Comparison of ENCODE assay signal across 9 cellular contexts in genomic region chr1:154970631-154971340, GRCh38. TPM values are rescaled to one million over a fixed set of nuclear protein-coding genes. Genes with fewer than 3 reads are reported as not detected.
DNase-seq lines count a peak whose midpoint lies in the region; ATAC-seq, FAIRE-seq and TF ChIP-seq lines count a peak whose summit lies in the region.
"Had no signal": no experiment of that assay in that cellular context is flagged by ENCODE, and none has a peak within 500 bp of the region (broad histone marks: within the 10 kb centered on the region; RNA-seq: fewer than 3 reads in every experiment).

A gene with protein sequence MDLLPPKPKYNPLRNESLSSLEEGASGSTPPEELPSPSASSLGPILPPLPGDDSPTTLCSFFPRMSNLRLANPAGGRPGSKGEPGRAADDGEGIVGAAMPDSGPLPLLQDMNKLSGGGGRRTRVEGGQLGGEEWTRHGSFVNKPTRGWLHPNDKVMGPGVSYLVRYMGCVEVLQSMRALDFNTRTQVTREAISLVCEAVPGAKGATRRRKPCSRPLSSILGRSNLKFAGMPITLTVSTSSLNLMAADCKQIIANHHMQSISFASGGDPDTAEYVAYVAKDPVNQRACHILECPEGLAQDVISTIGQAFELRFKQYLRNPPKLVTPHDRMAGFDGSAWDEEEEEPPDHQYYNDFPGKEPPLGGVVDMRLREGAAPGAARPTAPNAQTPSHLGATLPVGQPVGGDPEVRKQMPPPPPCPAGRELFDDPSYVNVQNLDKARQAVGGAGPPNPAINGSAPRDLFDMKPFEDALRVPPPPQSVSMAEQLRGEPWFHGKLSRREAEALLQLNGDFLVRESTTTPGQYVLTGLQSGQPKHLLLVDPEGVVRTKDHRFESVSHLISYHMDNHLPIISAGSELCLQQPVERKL (minus strand): TSS chr1:154970747. CDS start chr1:154970526, 221 bp downstream.

- H3K27me3 ChIP-seq in SU-DHL-6 (ENCODE audit: low read length) (no peaks in the 10 kb centered on the region), gastrocnemius medialis (no peaks in the 10 kb centered on the region)

- TF ChIP-seq CTCF in D721Med (IDR thresholded peaks at IDR 0.05; ENCODE audit: insufficient read depth, missing control alignments) = no peak
- no peak for TF ChIP-seq CTCF in SU-DHL-6 (IDR thresholded peaks at IDR 0.05; ENCODE audit: insufficient read depth, low read length, poor library complexity, severe bottlenecking)
- no peak for TF ChIP-seq CTCF in gastrocnemius medialis (IDR thresholded peaks at IDR 0.05 in 4 of 5, conservative IDR thresholded peaks at IDR 0.05 in 1 of 5)

- H4K20me1 ChIP-seq in SU-DHL-6 (ENCODE audit: low read depth, low read length) = no peaks in the 10 kb centered on the region

- peaks cover 42% of the 10 kb centered on the region for H3K4me1 Mint-ChIP-seq in central memory CD8-positive, alpha-beta T cell
- peaks cover 8 to 22% of the 10 kb centered on the region in 2 donors for H3K4me1 Mint-ChIP-seq in immature natural killer cell

- TF ChIP-seq POLR2A in gastrocnemius medialis (IDR thresholded peaks at IDR 0.05) = peak; percentile 85 to 89

- H3K79me2 ChIP-seq in SU-DHL-6 (ENCODE audit: insufficient read depth, low read length) = peaks cover 38% of the 10 kb centered on the region

- H3K4me1 ChIP-seq in gastrocnemius medialis = peaks cover 44 to 47% of the 10 kb centered on the region in 2 donors

- ATAC-seq in central memory CD8-positive, alpha-beta T cell (replicated peaks; ENCODE audit: extremely low read depth, poor library complexity, severe bottlenecking) = no peak
- ATAC-seq in gastrocnemius medialis (peak; percentile 52 to 53), HG03196 (IDR thresholded peaks at IDR 0.05; ENCODE audit: unreplicated experiment) (no peak)

- H2AFZ ChIP-seq in SU-DHL-6 (ENCODE audit: low read depth, low read length, severe bottlenecking) = no peak within 1 kb of the TSS

- H3K4me3 ChIP-seq in SU-DHL-6 (ENCODE audit: insufficient read depth, low read length, poor library complexity, severe bottlenecking) = no peak within 1 kb of the TSS
- H3K4me3 ChIP-seq in gastrocnemius medialis = peak within 1 kb of the TSS; percentile 45 to 64 (median 52)

- intact Hi-C loops in gastrocnemius medialis (cut with DNase I; ENCODE audit: low total_unique reads) = loop anchor here (5.0 kb wide), 2 partner anchors 82 to 117 kb away; partner anchors contain the start of gene ADAM15

- peak within 1 kb of the TSS; percentile 29 for H3K4me3 Mint-ChIP-seq in central memory CD8-positive, alpha-beta T cell
- H3K4me3 Mint-ChIP-seq in immature natural killer cell = peak within 1 kb of the TSS; percentile 2 to 62 (median 50)

- no peaks in the 10 kb centered on the region for H3K27me3 Mint-ChIP-seq in central memory CD8-positive, alpha-beta T cell
- H3K27me3 Mint-ChIP-seq in immature natural killer cell (ENCODE audit: low read depth in 3 of 3) = peaks cover 0 to 1% (median 0%) of the 10 kb centered on the region in 3 donors

- H3K9me2 ChIP-seq in SU-DHL-6 (replicated peaks; ENCODE audit: insufficient read depth, low read length) = no peaks in the 10 kb centered on the region

- H3K36me3 ChIP-seq in SU-DHL-6 (ENCODE audit: low read length) (no peaks in the 10 kb centered on the region), gastrocnemius medialis (peaks cover 0 to 27% of the 10 kb centered on the region in 2 donors)

- H3K27ac Mint-ChIP-seq in central memory CD8-positive, alpha-beta T cell (ENCODE audit: low read depth) = peak within 1 kb of the TSS; percentile 72
- H3K27ac Mint-ChIP-seq in immature natural killer cell = peak within 1 kb of the TSS; percentile 33 to 74 (median 48)

- H3K36me3 Mint-ChIP-seq in central memory CD8-positive, alpha-beta T cell (ENCODE audit: insufficient read depth) = peaks cover 19% of the 10 kb centered on the region
- H3K36me3 Mint-ChIP-seq in immature natural killer cell = no peaks in the 10 kb centered on the region

- H3K9me3 Mint-ChIP-seq in central memory CD8-positive, alpha-beta T cell = no peaks in the 10 kb centered on the region
- no peaks in the 10 kb centered on the region for H3K9me3 Mint-ChIP-seq in immature natural killer cell

- DNase-seq in D721Med (ENCODE audit: insufficient read length, low spot score) = peak; percentile 100
- peak; percentile 92 for DNase-seq in HK-2 (ENCODE audit: unreplicated experiment)
- DNase-seq in central memory CD8-positive, alpha-beta T cell (ENCODE audit: low spot score in 2 of 2) = no peak
- DNase-seq in immature natural killer cell = no peak
- DNase-seq in gastrocnemius medialis = peak; percentile 93 to 95
- DNase-seq in NCI-H1105 treated with DMSO at 0.1 percent for 48 hours (lab: John Stamatoyannopoulos, UW) = no peak

- FAIRE-seq in D721Med (lab: Jason Lieb, UNC) = no peak
- FAIRE-seq: endometrium had no signal

- no peak within 1 kb of the TSS for H3K27ac ChIP-seq in SU-DHL-6 (ENCODE audit: low read depth, low read length)
- peak within 1 kb of the TSS; percentile 93 to 96 (median 95) for H3K27ac ChIP-seq in gastrocnemius medialis

- H3F3A ChIP-seq in SU-DHL-6 (ENCODE audit: insufficient read depth) = peaks cover 11% of the 10 kb centered on the region; the same call in 1 of the 2 replicates

- in situ Hi-C loops in gastrocnemius medialis (cut with MboI; ENCODE audit: low sequenced_read_pairs in 4 of 4) = loop anchor here in 1 of 4 donors (25.0 kb wide), 1 partner anchor 92 kb away; the partner anchor contains the start of genes ADAM15 and EFNA4

- H3K9ac ChIP-seq in SU-DHL-6 (ENCODE audit: low read length) = peak within 1 kb of the TSS; percentile 18; the same call in 1 of the 2 replicates

- H3K9me3 ChIP-seq in SU-DHL-6 (ENCODE audit: insufficient read depth, low read length) (no peaks in the 10 kb centered on the region), gastrocnemius medialis (no peaks in the 10 kb centered on the region)

- H3K4me2 ChIP-seq in SU-DHL-6 (ENCODE audit: low read depth, low read length, poor library complexity, severe bottlenecking) = peak within 1 kb of the TSS; percentile 9

RNA-seq across cellular contexts. Expression of the gene that starts here (rescaled TPM):
- polyA plus RNA-seq in immature natural killer cell = 10 to 100 TPM; 32.3 to 49.4 (median 42.5) TPM
- 100 to 1,000 TPM in 1 of 4 donors, 10 to 100 TPM in 3; 27.4 to 135 (median 54.9) TPM for total RNA-seq in gastrocnemius medialis

Comparison
In these comparisons a context has a peak if more than half of its experiments do, and no peak if none do; other contexts are left out.
1. DNase-seq: peak in D721Med (single experiment), HK-2 (single experiment) and gastrocnemius medialis (2 of 2); none in central memory CD8-positive, alpha-beta T cell (0 of 2), immature natural killer cell (0 of 3) and NCI-H1105 treated with DMSO at 0.1 percent for 48 hours (single experiment).
2. ATAC-seq: peak in gastrocnemius medialis (2 of 2); none in central memory CD8-positive, alpha-beta T cell (single experiment) and HG03196 (single experiment).